21 cellular contexts compared by ENCODE assay signal in genomic region chr3:113551821-113552220, GRCh38. TPM values are rescaled to one million over a fixed set of nuclear protein-coding genes. Genes with fewer than 3 reads are reported as not detected.
DNase-seq lines count a peak whose midpoint lies in the region; ATAC-seq, FAIRE-seq and TF ChIP-seq lines count a peak whose summit lies in the region.
"Had no signal": no experiment of that assay in that cellular context is flagged by ENCODE, and none has a peak within 500 bp of the region (broad histone marks: within the 10 kb centered on the region; RNA-seq: fewer than 3 reads in every experiment).

No MANE protein-coding gene starts in this region.

- peaks cover 61% of the 10 kb centered on the region for H3K4me1 Mint-ChIP-seq in CD8-positive, alpha-beta T cell (ENCODE audit: low read depth)
- H3K4me1 Mint-ChIP-seq in naive B cell = peaks cover 24 to 41% (median 33%) of the 10 kb centered on the region in 3 donors

- H3K36me3 ChIP-seq in CD8-positive, alpha-beta T cell (ENCODE audit: insufficient read depth, low read length) = no peaks in the 10 kb centered on the region
- H3K36me3 ChIP-seq in bronchial epithelial cell (ENCODE audit: control insufficient read depth, insufficient read depth, low read length) = no peaks in the 10 kb centered on the region
- H3K36me3 ChIP-seq in thyroid gland = no peaks in the 10 kb centered on the region
- H3K36me3 ChIP-seq: SJSA1 had no signal

- peaks cover under 1% of the 10 kb centered on the region for H3K4me1 ChIP-seq in CD8-positive, alpha-beta T cell (ENCODE audit: insufficient read depth, low read length)
- no peaks in the 10 kb centered on the region for H3K4me1 ChIP-seq in thyroid gland
- H3K4me1 ChIP-seq: SJSA1 had no signal

- no peak for TF ChIP-seq CTCF in CD8-positive, alpha-beta T cell (IDR thresholded peaks at IDR 0.05)
- no peak for TF ChIP-seq CTCF in bronchial epithelial cell (IDR thresholded peaks at IDR 0.05; ENCODE audit: insufficient read depth, low read length, severe bottlenecking)
- no peak for TF ChIP-seq CTCF in thyroid gland (IDR thresholded peaks at IDR 0.05)

- H3K4me3 ChIP-seq in CD8-positive, alpha-beta T cell (ENCODE audit: low read depth, low read length) = no peak overlapping the region
- no peak overlapping the region for H3K4me3 ChIP-seq in bronchial epithelial cell (ENCODE audit: low read depth, low read length)
- no peak overlapping the region for H3K4me3 ChIP-seq in thyroid gland (replicated peaks in 1 of 3)
- H3K4me3 ChIP-seq: PC-9, SJSA1 had no signal

- no peaks in the 10 kb centered on the region for H3K27me3 Mint-ChIP-seq in CD8-positive, alpha-beta T cell (ENCODE audit: low read depth)
- no peaks in the 10 kb centered on the region for H3K27me3 Mint-ChIP-seq in naive B cell

- intact Hi-C loops in CD8-positive, alpha-beta T cell (cut with DNase I, micrococcal nuclease) = loop anchor here (2.0 to 10.0 kb wide), 4 partner anchors 19 to 907 kb away; partner anchors contain the start of genes CCDC80 (in 1 of the 2) and SIDT1 (in 1 of the 2)
- intact Hi-C loops in thyroid gland (cut with DNase I) = no loop called here

- H3K4me3 Mint-ChIP-seq in CD8-positive, alpha-beta T cell = no peak overlapping the region
- H3K4me3 Mint-ChIP-seq in naive B cell = no peak overlapping the region
- H3K4me3 Mint-ChIP-seq: CD14-positive monocyte had no signal

- ATAC-seq in CD8-positive, alpha-beta T cell = no peak
- no peak for ATAC-seq in naive B cell (ENCODE audit: low read depth in 2 of 2)
- no peak for ATAC-seq in GM21529 (IDR thresholded peaks at IDR 0.05; ENCODE audit: unreplicated experiment)
- ATAC-seq in HG03159 (IDR thresholded peaks at IDR 0.05; ENCODE audit: unreplicated experiment) = no peak

- no peaks in the 10 kb centered on the region for H3K9me3 Mint-ChIP-seq in CD8-positive, alpha-beta T cell
- peaks cover 0 to 1% (median 0%) of the 10 kb centered on the region in 7 donors for H3K9me3 Mint-ChIP-seq in naive B cell

- peak overlapping the region; percentile 46 for H3K27ac Mint-ChIP-seq in CD8-positive, alpha-beta T cell
- peak overlapping the region; percentile 7 to 51 (median 20) for H3K27ac Mint-ChIP-seq in naive B cell
- H3K27ac Mint-ChIP-seq: CD14-positive monocyte had no signal

- TF ChIP-seq POLR2A in thyroid gland (IDR thresholded peaks at IDR 0.05) = no peak

- POLR2A ChIA-PET in CD8-positive, alpha-beta T cell (lab: Charles Lee) = interaction anchor here (1.1 to 1.5 kb wide), 2 partner anchors 10 to 37 kb away, joined by 3 to 4 read pairs; partner anchors contain the start of gene SPICE1

- CTCF ChIA-PET in CD8-positive, alpha-beta T cell (lab: Charles Lee) = interaction anchor here (0.8 to 5.1 kb wide), 9 partner anchors 9 to 59 kb away, joined by 3 to 43 read pairs (median 8); partner anchors contain the start of gene SPICE1

- H3K36me3 Mint-ChIP-seq in CD8-positive, alpha-beta T cell = peaks cover 37% of the 10 kb centered on the region
- peaks cover 2 to 3% of the 10 kb centered on the region in 2 donors for H3K36me3 Mint-ChIP-seq in naive B cell
- H3K36me3 Mint-ChIP-seq: CD14-positive monocyte had no signal

- WGBS in thyroid gland, 2 donors = 50 to 61% methylated on average over 5 of the region's 5 CpGs

- H3K27me3 ChIP-seq in CD8-positive, alpha-beta T cell (ENCODE audit: insufficient read depth, low read length) = no peaks in the 10 kb centered on the region
- H3K27me3 ChIP-seq in bronchial epithelial cell (ENCODE audit: control insufficient read depth, insufficient read depth, low read length) (no peaks in the 10 kb centered on the region), thyroid gland (no peaks in the 10 kb centered on the region)
- H3K27me3 ChIP-seq: SJSA1 had no signal

- H3K27ac ChIP-seq in CD8-positive, alpha-beta T cell (ENCODE audit: low read depth, low read length) = no peak overlapping the region
- no peak overlapping the region for H3K27ac ChIP-seq in thyroid gland
- H3K27ac ChIP-seq: PC-9, RWPE1, SJSA1 had no signal

- DNase-seq in CD8-positive, alpha-beta T cell = no peak
- no peak for DNase-seq in GM19239 (ENCODE audit: insufficient read length, low spot score)
- DNase-seq in bronchial epithelial cell (ENCODE audit: low read depth) = peak; percentile 13
- DNase-seq in naive B cell = no peak
- no peak for DNase-seq in thyroid gland
- DNase-seq: ACHN, COR-L47, KBM-7, NCI-H1105 treated with DMSO at 0.1 percent for 48 hours, NCI-H1694, NCI-H2107, NCI-H2227 treated with DMSO at 0.1 percent for 48 hours, NCI-H510A treated with DMSO at 0.1 percent for 48 hours, NCI-H82 had no signal

- FAIRE-seq in GM19239 (lab: Jason Lieb, UNC) (peak; percentile 49), bronchial epithelial cell (lab: Jason Lieb, UNC) (peak; percentile 18)

- H3K9me3 ChIP-seq in CD8-positive, alpha-beta T cell (ENCODE audit: low read length) = no peaks in the 10 kb centered on the region
- H3K9me3 ChIP-seq in thyroid gland = no peaks in the 10 kb centered on the region
- H3K9me3 ChIP-seq: SJSA1 had no signal

RNA-seq across cellular contexts. Expression of gene SIDT1, which starts 19.5 kb away (rescaled TPM):
- total RNA-seq in CD8-positive, alpha-beta T cell = 10 to 100 TPM; 32.1 to 38.3 TPM
- total RNA-seq in bronchial epithelial cell = 0.53 and 1.3 TPM in 2 replicates
- polyA plus RNA-seq in naive B cell (ENCODE audit: low read depth in 6 of 6) = 100 to 1,000 TPM in 1 of 6 donors, 10 to 100 TPM in 5; 34.9 to 116 (median 54.8) TPM
- 1 to 10 TPM in 3 of 4 donors, under 1 TPM in 1; 0.98 to 3.1 (median 2.6) TPM for total RNA-seq in thyroid gland
- total RNA-seq: H4, SJSA1 had no signal

RNA-seq across cellular contexts. Expression of gene SPICE1, which starts 36.9 kb away (rescaled TPM):
- 10 to 100 TPM; 10.6 to 11.6 TPM for total RNA-seq in CD8-positive, alpha-beta T cell
- total RNA-seq in bronchial epithelial cell (7.4 and 7.7 TPM in 2 replicates), thyroid gland (10 to 100 TPM; 25.0 to 61.9 (median 30.5) TPM)
- 1 to 10 TPM; 3.3 to 7.4 (median 6.1) TPM for polyA plus RNA-seq in naive B cell (ENCODE audit: low read depth in 6 of 6)

Comparison
In these comparisons a context has a peak if more than half of its experiments do, and no peak if none do; other contexts are left out.
1. RNA of gene SIDT1, which starts 19.5 kb away (total RNA-seq): 32.1 to 38.3 TPM in CD8-positive, alpha-beta T cell; 0.98 to 3.1 TPM in thyroid gland and 0.53 to 1.3 TPM in bronchial epithelial cell; every median in the first group is over 4 times any median in the second.